Comparison of ENCODE assay signal across 22 cellular contexts in genomic region chr7:122145937-122146336, GRCh38. TPM values are rescaled to one million over a fixed set of nuclear protein-coding genes. Genes with fewer than 3 reads are reported as not detected.
DNase-seq lines count a peak whose midpoint lies in the region; ATAC-seq, FAIRE-seq and TF ChIP-seq lines count a peak whose summit lies in the region.
"Had no signal": no experiment of that assay in that cellular context is flagged by ENCODE, and none has a peak within 500 bp of the region (broad histone marks: within the 10 kb centered on the region; RNA-seq: fewer than 3 reads in every experiment).

No MANE protein-coding gene starts in this region.

- H3K27ac Mint-ChIP-seq in nephron progenitor cell, result no peak overlapping the region
- H3K27ac Mint-ChIP-seq: CD14-positive monocyte had no signal

- H3K23me2 ChIP-seq in H1 (ENCODE audit: low read depth, low read length), result peaks cover 12% of the 10 kb centered on the region

- no peak for FAIRE-seq in H1 (lab: Jason Lieb, UNC)
- FAIRE-seq: GM19239 had no signal

- no peak overlapping the region for H2AK5ac ChIP-seq in H1 (ENCODE audit: low read depth, low read length)

- no peak for ATAC-seq in heart left ventricle
- no peak for ATAC-seq in right cardiac atrium
- no peak for ATAC-seq in HG02763 (IDR thresholded peaks at IDR 0.05; ENCODE audit: unreplicated experiment)
- ATAC-seq: PC-3 had no signal

- H3K4ac ChIP-seq in H1 (replicated peaks; ENCODE audit: insufficient read length, low read depth, low read length), result no peak overlapping the region

- POLR2A ChIA-PET in H1 (lab: Charles Lee; ENCODE audit: partially characterized antibody), result interaction anchor here (0.9 kb wide), 1 partner anchor 9 kb away, joined by 3 read pairs; no protein-coding TSS in a partner anchor

- peaks cover 0 to 33% (median 14%) of the 10 kb centered on the region in 12 donors for H3K4me1 ChIP-seq in heart left ventricle
- H3K4me1 ChIP-seq in right cardiac atrium (ENCODE audit: control insufficient read depth, insufficient read depth, low read length), result no peaks in the 10 kb centered on the region
- H3K4me1 ChIP-seq in HUES6 (ENCODE audit: control insufficient read depth, insufficient read depth, low read length), result peaks cover 61% of the 10 kb centered on the region
- peaks cover 8 to 26% (median 13%) of the 10 kb centered on the region in 4 experiments; a peak in 6 of 7 replicates for H3K4me1 ChIP-seq in H1 (replicated peaks in 1 of 4; ENCODE audit: control insufficient read depth in 3 of 4, insufficient read depth in 4 of 4, low read length in 3 of 4)

- intact Hi-C loops in heart left ventricle (cut with DNase I), result loop anchor here in 1 of 10 donors (10.0 kb wide), 1 partner anchor 51 kb away; no protein-coding TSS in a partner anchor
- intact Hi-C loops in right cardiac atrium (cut with DNase I), result no loop called here

- peaks cover 41 to 71% of the 10 kb centered on the region in 2 experiments for H3K79me2 ChIP-seq in H1 (ENCODE audit: control insufficient read depth in 1 of 2, insufficient read depth in 2 of 2, low read length in 2 of 2)

- H3K27ac ChIP-seq in heart left ventricle (peak overlapping the region in 9 of 12 donors; percentile 8 to 99 (median 47)), right cardiac atrium (ENCODE audit: low read length) (no peak overlapping the region), HUES6 (ENCODE audit: low read depth, low read length) (peak overlapping the region; percentile 97), H1 (ENCODE audit: low read depth, low read length) (peak overlapping the region; percentile 66)
- H3K27ac ChIP-seq: GM23248, KMS-11 had no signal

- H3K27me3 ChIP-seq in heart left ventricle (no peaks in the 10 kb centered on the region), right cardiac atrium (ENCODE audit: control insufficient read depth, insufficient read depth) (no peaks in the 10 kb centered on the region), HUES6 (ENCODE audit: control insufficient read depth, insufficient read depth, low read length) (no peaks in the 10 kb centered on the region), H1 (replicated peaks in 1 of 4; ENCODE audit: control insufficient read depth in 3 of 4, extremely low read depth in 1 of 4, insufficient read depth in 3 of 4, low read length in 3 of 4) (no peaks in the 10 kb centered on the region)

- H3K9me3 Mint-ChIP-seq in nephron progenitor cell, result no peaks in the 10 kb centered on the region

- H2AFZ ChIP-seq in H1 (ENCODE audit: low read length), result no peak overlapping the region
- H2AFZ ChIP-seq: GM23248 had no signal

- no peak overlapping the region for H2BK20ac ChIP-seq in H1 (ENCODE audit: low read length)

- 19 to 30% (median 23%) methylated on average over 1 of the region's 1 CpG for WGBS in heart left ventricle, 4 donors
- 25% methylated on average over 1 of the region's 1 CpG for WGBS in right cardiac atrium
- WGBS in H1 (ENCODE audit: extremely low coverage in 1 of 2, insufficient coverage in 1 of 2, insufficient read length in 1 of 2, insufficient replicate concordance in 2 of 2, low coverage in 1 of 2, low lambda C conversion rate in 2 of 2, missing lambda C conversion rate in 1 of 2), 2 experiments, result 13% methylated on average over 1 of the region's 1 CpG; no CpG with 5 or more reads in 1 of the 2 experiments

- peak overlapping the region; percentile 84 for H4K5ac ChIP-seq in H1 (ENCODE audit: insufficient read length, low read depth, low read length)

- H3K23ac ChIP-seq in H1 (ENCODE audit: insufficient read length), result no peak overlapping the region

- H3K18ac ChIP-seq in H1 (ENCODE audit: extremely low read depth, low read length), result peak overlapping the region; percentile 79; the same call in 1 of the 2 replicates

- H3K9ac ChIP-seq in HUES6 (ENCODE audit: low read length) (peak overlapping the region; percentile 48), H1 (replicated peaks in 1 of 4; ENCODE audit: extremely low read depth in 1 of 4, low read depth in 3 of 4, low read length in 3 of 4) (0 out of 7 replicates have a peak overlapping the region, but pooled peaks of 1 of the 4 experiments have one; percentile 31)
- H3K9ac ChIP-seq: GM23248, KMS-11 had no signal

- H2BK15ac ChIP-seq in H1 (ENCODE audit: low read length), result no peak overlapping the region

- H3K9me3 ChIP-seq in heart left ventricle, result no peaks in the 10 kb centered on the region
- no peaks in the 10 kb centered on the region for H3K9me3 ChIP-seq in right cardiac atrium (ENCODE audit: control insufficient read depth, low read length)
- H3K9me3 ChIP-seq in HUES6 (ENCODE audit: control insufficient read depth, insufficient read depth, low read depth, low read length), result no peaks in the 10 kb centered on the region
- no peaks in the 10 kb centered on the region for H3K9me3 ChIP-seq in H1 (ENCODE audit: insufficient read depth in 2 of 2, low read depth in 1 of 2, low read length in 1 of 2)

- no peak overlapping the region for H3K4me3 ChIP-seq in heart left ventricle
- H3K4me3 ChIP-seq in right cardiac atrium (ENCODE audit: low read length), result no peak overlapping the region
- H3K4me3 ChIP-seq in HUES6 (ENCODE audit: low read depth, low read length), result no peak overlapping the region; the same call in 1 of the 2 replicates
- H3K4me3 ChIP-seq in H1 (ENCODE audit: extremely low read depth in 1 of 4, insufficient read depth in 2 of 4, low read depth in 3 of 4, low read length in 4 of 4), result peak overlapping the region in 1 of 4 experiments; percentile 46; a peak in 3 of 8 replicates
- H3K4me3 ChIP-seq: GM23248 had no signal

- no peak for TF ChIP-seq RAD21 in H1 (IDR thresholded peaks at IDR 0.05 in 1 of 2, conservative IDR thresholded peaks at IDR 0.05 in 1 of 2; ENCODE audit: low read depth in 2 of 2, low read length in 2 of 2)

- H3K4me3 Mint-ChIP-seq in nephron progenitor cell, result peak overlapping the region; percentile 54

- CTCF ChIA-PET in H1 (lab: Charles Lee; ENCODE audit: partially characterized antibody), result no interaction called here

- H3K36me3 Mint-ChIP-seq in nephron progenitor cell (ENCODE audit: low read depth), result peaks cover 8% of the 10 kb centered on the region
- H3K36me3 Mint-ChIP-seq: CD14-positive monocyte had no signal

- peaks cover 13 to 18% of the 10 kb centered on the region in 2 experiments for H4K20me1 ChIP-seq in H1 (replicated peaks in 1 of 2; ENCODE audit: control insufficient read depth in 1 of 2, insufficient read depth in 2 of 2, low read length in 2 of 2)

- no peak overlapping the region for H4K8ac ChIP-seq in H1 (ENCODE audit: extremely low read depth, insufficient read depth, low read length)

- peak overlapping the region; percentile 47 for H2BK120ac ChIP-seq in H1 (replicated peaks; ENCODE audit: low read depth, low read length)

- DNase-seq in heart left ventricle (no peak), right cardiac atrium (no peak), H1 (ENCODE audit: low read depth in 1 of 2, low spot score in 2 of 2) (no peak), nephron progenitor cell (no peak), NOMO-1 (lab: John Stamatoyannopoulos, UW; ENCODE audit: unreplicated experiment in 2 of 2) (no peak), SIG-M5 (lab: John Stamatoyannopoulos, UW) (no peak)
- DNase-seq: 8988T, GF-D8, GM23248, MV-4-11, NCI-H1694 treated with DMSO at 0.1 percent for 48 hours, NCI-H2107, NCI-H2227 treated with DMSO at 0.1 percent for 48 hours, NCI-H510A treated with DMSO at 0.1 percent for 48 hours, NCI-H774, PC-3, RPMI8226 had no signal

- H2BK5ac ChIP-seq in H1 (ENCODE audit: low read depth, low read length), result peak overlapping the region; percentile 57; the same call in 1 of the 2 replicates

- no peak for TF ChIP-seq CTCF in heart left ventricle (IDR thresholded peaks at IDR 0.05)
- TF ChIP-seq CTCF in H1 (IDR thresholded peaks at IDR 0.05; ENCODE audit: control extremely low read depth in 1 of 3, insufficient read depth in 1 of 3, low read depth in 1 of 3, low read length in 3 of 3), result no peak
- TF ChIP-seq CTCF in nephron progenitor cell (IDR thresholded peaks at IDR 0.05), result no peak

- peak overlapping the region; percentile 80; the same call in 1 of the 2 replicates for H2BK12ac ChIP-seq in H1 (ENCODE audit: low read depth, low read length)

- no peak overlapping the region for H3K14ac ChIP-seq in H1 (ENCODE audit: insufficient read length)

- TF ChIP-seq POLR2A in heart left ventricle (IDR thresholded peaks at IDR 0.05) (no peak), H1 (IDR thresholded peaks at IDR 0.05; ENCODE audit: control extremely low read depth in 1 of 2, low read depth in 2 of 2, low read length in 2 of 2) (no peak)

- H3K56ac ChIP-seq in H1 (replicated peaks; ENCODE audit: insufficient read length, low read depth, low read length), result no peak overlapping the region

- peaks cover 36% of the 10 kb centered on the region for H3K4me1 Mint-ChIP-seq in nephron progenitor cell

- no peak for TF ChIP-seq EP300 in H1 (IDR thresholded peaks at IDR 0.05; ENCODE audit: borderline replicate concordance in 1 of 2, low read depth in 2 of 2, low read length in 2 of 2)

- H3K4me2 ChIP-seq in H1 (ENCODE audit: insufficient read depth in 1 of 2, low read depth in 2 of 2, low read length in 2 of 2), result peak overlapping the region; percentile 75 to 83
- H3K4me2 ChIP-seq: KMS-11 had no signal

- H3K27me3 Mint-ChIP-seq in nephron progenitor cell (ENCODE audit: low read depth, poor library complexity), result peaks cover 12% of the 10 kb centered on the region

- H3K79me1 ChIP-seq in H1 (ENCODE audit: low read depth, low read length), result no peaks in the 10 kb centered on the region; the same call in 1 of the 2 replicates

- peak overlapping the region; percentile 75 for H4K91ac ChIP-seq in H1 (replicated peaks; ENCODE audit: insufficient read length, low read length)

- H3K36me3 ChIP-seq in heart left ventricle, result no peaks in the 10 kb centered on the region
- H3K36me3 ChIP-seq in HUES6 (ENCODE audit: control insufficient read depth, insufficient read depth, low read length), result peaks cover 15% of the 10 kb centered on the region
- H3K36me3 ChIP-seq in H1 (ENCODE audit: control insufficient read depth in 2 of 4, insufficient read depth in 4 of 4, low read length in 3 of 4), result peaks cover 0 to 21% (median 6%) of the 10 kb centered on the region in 4 experiments; a peak in 3 of 8 replicates

TF ChIP-seq in H1, 55 proteins besides CTCF, POLR2A, EP300 and RAD21 (continues in another document):
- no peak for TF ChIP-seq CREB1 (IDR thresholded peaks at IDR 0.05)

RNA-seq across cellular contexts. Expression of gene AASS, which starts 1.9 kb away (rescaled TPM):
- total RNA-seq in heart left ventricle (10 to 100 TPM; 24.2 to 61.3 (median 32.2) TPM), right cardiac atrium (10 to 100 TPM; 11.8 to 22.2 (median 13.5) TPM)
- polyA plus RNA-seq in heart left ventricle (10 to 100 TPM; 10.3 to 90.1 TPM), right cardiac atrium (9.1 TPM), H1 (2011; rRNA removed) (203 and 207 TPM in 2 replicates)
- 383 and 394 TPM in 2 replicates for total RNA-seq in H1 (2021; fragmentation: NEBNext Ultra II Directional; extraction: Animal tissue kit (Norgen Biotek cat#: 25700))
- polyA plus RNA-seq in H1 (2011; cell fraction: cytosol; rRNA removed), result 205 TPM
- 683 TPM for polyA plus RNA-seq in H1 (2011; cell fraction: nucleus; rRNA removed)
- 282 to 422 TPM (median 360 TPM) in 4 replicates for polyA plus RNA-seq in H1 (2012, experiment 1 of 2)
- polyA plus RNA-seq in H1 (2012, experiment 2 of 2), result 23.9 TPM
- polyA plus RNA-seq in H1 (2013, experiment 1 of 2), result 508 TPM
- 399 TPM for polyA plus RNA-seq in H1 (2013, experiment 2 of 2)
- 569 and 873 TPM in 2 replicates for polyA minus RNA-seq in H1 (2011; rRNA and poly(A)+ RNA removed)
- 295 TPM for polyA minus RNA-seq in H1 (2011; cell fraction: cytosol; rRNA and poly(A)+ RNA removed)
- 1,318 TPM for polyA minus RNA-seq in H1 (2011; cell fraction: nucleus; rRNA and poly(A)+ RNA removed)
